In the genomic region with DNA sequence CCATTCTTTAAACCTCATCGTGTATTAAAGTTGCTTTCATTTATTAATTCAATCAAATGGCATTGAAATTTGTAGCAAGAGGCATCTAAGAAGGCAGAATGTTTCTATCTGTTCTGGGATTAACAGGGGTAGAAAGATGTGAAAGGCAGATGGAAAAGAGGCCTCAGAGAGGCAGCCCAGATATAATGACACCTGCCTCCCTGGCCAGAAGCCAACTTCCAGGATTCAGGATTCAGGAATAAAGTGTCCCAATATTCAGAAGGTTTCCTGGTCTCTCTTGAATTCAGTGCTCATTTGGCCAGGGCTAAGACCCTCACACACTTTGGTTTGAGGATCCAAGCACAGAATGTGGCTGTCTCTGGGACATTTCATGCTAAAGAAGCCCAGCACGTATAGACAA, we compare ENCODE assay signal across 26 cellular contexts.
"Had no signal": no experiment of that assay in that cellular context is flagged by ENCODE, and none has a peak within 500 bp of the region (broad histone marks: within the 10 kb centered on the region; RNA-seq: fewer than 3 reads in every experiment).

No MANE protein-coding gene starts in this region.

- FAIRE-seq: frontal cortex had no signal

- DNase-seq: activated CD4-positive, alpha-beta memory T cell treated with anti-CD3 and anti-CD28 coated beads for 36 hours; activated CD4-positive, alpha-beta T cell treated with anti-CD3 and anti-CD28 coated beads for 36 hours; activated CD4-positive, alpha-beta T cell treated with anti-CD3 and anti-CD28 coated beads, Interleukin-2, amount 10 ng/mL, durations not matched to agents 24 days and 14 days; activated CD4-positive, CD25-positive, alpha-beta regulatory T cell; activated CD4-positive, CD25-positive, alpha-beta regulatory T cell treated with anti-CD3 and anti-CD28 coated beads, Interleukin-2, amount 50 U/mL, for 72 hours; activated CD8-positive, alpha-beta memory T cell treated with anti-CD3 and anti-CD28 coated beads, Interleukin-2, amount 10 ng/mL, durations not matched to agents 7 days and 5 days; activated CD8-positive, alpha-beta memory T cell treated with anti-CD3 and anti-CD28 coated beads, Interleukin-2, amount 50 U/mL, for 4 hours; activated CD8-positive, alpha-beta T cell treated with anti-CD3 and anti-CD28 coated beads, Interleukin-2, amount 10 ng/mL, durations not matched to agents 7 days and 5 days; activated effector memory CD4-positive, alpha-beta T cell treated with anti-CD3 and anti-CD28 coated beads, Interleukin-2, amount 50 U/mL, for 16 hours; activated naive CD4-positive, alpha-beta T cell treated with anti-CD3 and anti-CD28 coated beads for 36 hours; activated naive CD8-positive, alpha-beta T cell treated with anti-CD3 and anti-CD28 coated beads for 36 hours; activated naive CD8-positive, alpha-beta T cell treated with anti-CD3 and anti-CD28 coated beads, Interleukin-2, amount 50 U/mL, for 24 hours; activated T-cell treated with anti-CD3 and anti-CD28 coated beads, Interleukin-2, amount 50 U/mL, for 1 hour; activated T-cell treated with anti-CD3 and anti-CD28 coated beads, Interleukin-2, amount 50 U/mL, for 48 hours; adrenal gland; amygdala; aorta; caudate nucleus; cerebellar nuclear complex; colonic mucosa; effector memory CD4-positive, alpha-beta T cell; endodermal cell; foreskin fibroblast; head of caudate nucleus; hypothalamus had no signal
